10 cellular contexts compared by ENCODE assay signal in genomic region chr11:35177370-35177769, GRCh38. TPM values are rescaled to one million over a fixed set of nuclear protein-coding genes. Genes with fewer than 3 reads are reported as not detected.
DNase-seq lines count a peak whose midpoint lies in the region; ATAC-seq and TF ChIP-seq lines count a peak whose summit lies in the region.
"Had no signal": no experiment of that assay in that cellular context is flagged by ENCODE, and none has a peak within 500 bp of the region (broad histone marks: within the 10 kb centered on the region; RNA-seq: fewer than 3 reads in every experiment).

No MANE protein-coding gene starts in this region.

- H3K9me3 ChIP-seq in spleen: no peaks in the 10 kb centered on the region

- H3K36me3 ChIP-seq in spleen: peaks cover 0 to 58% (median 44%) of the 10 kb centered on the region in 6 donors

- TF ChIP-seq POLR2A in spleen (IDR thresholded peaks at IDR 0.05): no peak

- H3K27ac Mint-ChIP-seq in activated CD4-positive, alpha-beta T cell treated with anti-CD3 and anti-CD28 coated beads, Interleukin-2, amount 10 ng/mL, durations not matched to agents 24 days and 14 days: peak overlapping the region; percentile 89

- DNase-seq in activated CD4-positive, alpha-beta T cell treated with anti-CD3 and anti-CD28 coated beads, Interleukin-2, amount 10 ng/mL, durations not matched to agents 24 days and 14 days: peak; percentile 91
- no peak for DNase-seq in activated CD4-positive, alpha-beta T cell treated with anti-CD3 and anti-CD28 coated beads for 1 hour
- DNase-seq in NCI-H69 (lab: John Stamatoyannopoulos, UW) (peak; percentile 18), astrocyte of the hippocampus (ENCODE audit: low read depth, low spot score) (peak; percentile 64), spleen (no peak), AML-193 (lab: John Stamatoyannopoulos, UW) (no peak)
- DNase-seq: NCI-H1436 treated with DMSO at 0.1 percent for 48 hours, right cardiac atrium had no signal

- WGBS in spleen, 5 donors: 74 to 80% (median 77%) methylated on average over 5 of the region's 5 CpGs

- no peak overlapping the region for H3K4me3 Mint-ChIP-seq in activated CD4-positive, alpha-beta T cell treated with anti-CD3 and anti-CD28 coated beads, Interleukin-2, amount 10 ng/mL, durations not matched to agents 24 days and 14 days

- no peak for TF ChIP-seq CTCF in spleen (IDR thresholded peaks at IDR 0.05 in 8 of 11, conservative IDR thresholded peaks at IDR 0.05 in 3 of 11)

- peaks cover 80% of the 10 kb centered on the region for H3K4me1 Mint-ChIP-seq in activated CD4-positive, alpha-beta T cell treated with anti-CD3 and anti-CD28 coated beads, Interleukin-2, amount 10 ng/mL, durations not matched to agents 24 days and 14 days

- intact Hi-C loops in activated CD4-positive, alpha-beta T cell treated with anti-CD3 and anti-CD28 coated beads, Interleukin-2, amount 10 ng/mL, durations not matched to agents 24 days and 14 days (cut with micrococcal nuclease): loop anchor here (1.0 to 5.0 kb wide), 7 partner anchors 12 to 165 kb away; no protein-coding TSS in a partner anchor
- intact Hi-C loops in spleen (cut with DNase I; ENCODE audit: low total_unique reads): no loop called here

- peaks cover 77% of the 10 kb centered on the region for H3K36me3 Mint-ChIP-seq in activated CD4-positive, alpha-beta T cell treated with anti-CD3 and anti-CD28 coated beads, Interleukin-2, amount 10 ng/mL, durations not matched to agents 24 days and 14 days (ENCODE audit: low read depth)

- ATAC-seq in HG03139 (IDR thresholded peaks at IDR 0.05; ENCODE audit: unreplicated experiment) (no peak), HG02938 (IDR thresholded peaks at IDR 0.05; ENCODE audit: unreplicated experiment) (no peak)
- ATAC-seq: right cardiac atrium had no signal

- H3K9me3 Mint-ChIP-seq in activated CD4-positive, alpha-beta T cell treated with anti-CD3 and anti-CD28 coated beads, Interleukin-2, amount 10 ng/mL, durations not matched to agents 24 days and 14 days: peaks cover 4% of the 10 kb centered on the region

- no peaks in the 10 kb centered on the region for H3K27me3 ChIP-seq in spleen (replicated peaks in 1 of 7)

- no peaks in the 10 kb centered on the region for H3K27me3 Mint-ChIP-seq in activated CD4-positive, alpha-beta T cell treated with anti-CD3 and anti-CD28 coated beads, Interleukin-2, amount 10 ng/mL, durations not matched to agents 24 days and 14 days

- H3K4me1 ChIP-seq in spleen: peaks cover 38 to 96% (median 88%) of the 10 kb centered on the region in 6 donors

- H3K27ac ChIP-seq in spleen: peak overlapping the region in 5 of 8 donors; percentile 2 to 89 (median 62)

- no peak overlapping the region for H3K4me3 ChIP-seq in spleen

RNA-seq across cellular contexts. Expression of gene CD44, which starts 38.4 kb away (rescaled TPM):
- 488 and 489 TPM in 2 replicates for total RNA-seq in activated CD4-positive, alpha-beta T cell treated with anti-CD3 and anti-CD28 coated beads, Interleukin-2, amount 10 ng/mL, durations not matched to agents 24 days and 14 days
- 100 to 1,000 TPM; 200 to 521 (median 348) TPM for total RNA-seq in spleen
- 100 to 1,000 TPM in 1 of 3 donors, 10 to 100 TPM in 2; 60.9 to 103 (median 71.8) TPM for polyA plus RNA-seq in spleen

Comparison
In these comparisons a context has a peak if more than half of its experiments do, and no peak if none do; other contexts are left out.
1. DNase-seq: peak in activated CD4-positive, alpha-beta T cell treated with anti-CD3 and anti-CD28 coated beads, Interleukin-2, amount 10 ng/mL, durations not matched to agents 24 days and 14 days (single experiment), NCI-H69 (single experiment) and astrocyte of the hippocampus (single experiment); none in activated CD4-positive, alpha-beta T cell treated with anti-CD3 and anti-CD28 coated beads for 1 hour (single experiment), spleen (single experiment) and AML-193 (0 of 2).